In the genomic region with DNA sequence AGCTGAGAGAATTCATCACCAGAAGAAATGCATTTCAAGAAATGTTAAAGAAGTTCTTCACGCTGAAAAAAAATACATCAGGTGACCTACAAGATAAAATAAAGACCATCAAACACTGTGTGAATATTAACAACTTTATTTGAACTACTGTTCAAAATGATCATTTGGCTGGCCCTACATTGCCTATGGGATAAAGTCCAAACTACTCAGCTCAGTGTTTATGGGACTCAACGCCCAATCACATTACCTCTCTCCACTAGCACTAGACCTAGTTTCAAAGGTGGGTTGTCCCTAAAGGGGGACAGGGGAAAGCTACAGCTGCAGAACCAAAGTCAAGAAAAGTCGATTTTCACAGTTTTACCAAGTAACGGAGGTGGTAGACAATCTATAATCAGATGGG, we compare ENCODE assay signal across 18 cellular contexts.
"Had no signal": no experiment of that assay in that cellular context is flagged by ENCODE, and none has a peak within 500 bp of the region (broad histone marks: within the 10 kb centered on the region; RNA-seq: fewer than 3 reads in every experiment).

No MANE protein-coding gene starts in this region.

- H3K27ac Mint-ChIP-seq: naive thymus-derived CD8-positive, alpha-beta T cell; stimulated activated effector memory CD8-positive, alpha-beta T cell treated with anti-CD3 and anti-CD28 coated beads, Interleukin-12 subunit alpha, Interleukin-12 subunit beta, amount 100 ng/mL, for 72 hours; stimulated activated naive CD8-positive, alpha-beta T cell treated with anti-CD3 and anti-CD28 coated beads, Interleukin-15, Interleukin-2, amounts not matched to agents 100 ng/mL and 50 ng/mL, for 24 hours had no signal

- H3K9me3 ChIP-seq: neutrophil had no signal

- H3K4me3 Mint-ChIP-seq: central memory CD8-positive, alpha-beta T cell; immature natural killer cell; naive thymus-derived CD8-positive, alpha-beta T cell; stimulated activated effector memory CD8-positive, alpha-beta T cell treated with anti-CD3 and anti-CD28 coated beads, Interleukin-12 subunit alpha, Interleukin-12 subunit beta, amount 100 ng/mL, for 72 hours; stimulated activated naive CD8-positive, alpha-beta T cell treated with anti-CD3 and anti-CD28 coated beads, Interleukin-15, Interleukin-2, amounts not matched to agents 100 ng/mL and 50 ng/mL, for 24 hours had no signal

- H3K9me3 Mint-ChIP-seq: central memory CD8-positive, alpha-beta T cell had no signal

- ATAC-seq: gastroesophageal sphincter; naive thymus-derived CD8-positive, alpha-beta T cell; right cardiac atrium; stimulated activated effector memory CD8-positive, alpha-beta T cell treated with anti-CD3 and anti-CD28 coated beads, Interleukin-12 subunit alpha, Interleukin-12 subunit beta, amount 100 ng/mL, for 72 hours had no signal

- H3K27me3 Mint-ChIP-seq: central memory CD8-positive, alpha-beta T cell; naive thymus-derived CD8-positive, alpha-beta T cell; stimulated activated naive CD8-positive, alpha-beta T cell treated with anti-CD3 and anti-CD28 coated beads, Interleukin-15, Interleukin-2, amounts not matched to agents 100 ng/mL and 50 ng/mL, for 24 hours had no signal

- DNase-seq: effector memory CD4-positive, alpha-beta T cell; glutamatergic neuron; immature natural killer cell; kidney; left cardiac atrium; mammary epithelial cell; naive thymus-derived CD8-positive, alpha-beta T cell; posterior cingulate gyrus; right cardiac atrium; stimulated activated CD4-positive, alpha-beta T cell treated with anti-CD3 and anti-CD28 coated beads, Interleukin-4, amount 100 ng/mL, for 1 hour; stimulated activated CD8-positive, alpha-beta memory T cell treated with anti-CD3 and anti-CD28 coated beads, Interleukin-4, amount 100 ng/mL, for 48 hours had no signal

- H3K4me1 ChIP-seq: esophagus muscularis mucosa, gastroesophageal sphincter, tibial nerve had no signal

- H3K36me3 ChIP-seq: neutrophil had no signal

- H3K4me3 ChIP-seq: esophagus muscularis mucosa, gastroesophageal sphincter, tibial nerve had no signal

- H3K36me3 Mint-ChIP-seq: stimulated activated effector memory CD8-positive, alpha-beta T cell treated with anti-CD3 and anti-CD28 coated beads, Interleukin-12 subunit alpha, Interleukin-12 subunit beta, amount 100 ng/mL, for 72 hours had no signal
